ENCODE assay signal across 8 cellular contexts in genomic region chr22:41946360-41947180, GRCh38. TPM values are rescaled to one million over a fixed set of nuclear protein-coding genes. Genes with fewer than 3 reads are reported as not detected.
A peak's percentile ranks its signal among the peaks of the same experiment; 100 is the strongest.
DNase-seq lines count a peak whose midpoint lies in the region; ATAC-seq and TF ChIP-seq lines count a peak whose summit lies in the region.

A gene with protein sequence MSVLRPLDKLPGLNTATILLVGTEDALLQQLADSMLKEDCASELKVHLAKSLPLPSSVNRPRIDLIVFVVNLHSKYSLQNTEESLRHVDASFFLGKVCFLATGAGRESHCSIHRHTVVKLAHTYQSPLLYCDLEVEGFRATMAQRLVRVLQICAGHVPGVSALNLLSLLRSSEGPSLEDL (minus strand): TSS chr22:41947152. CDS start chr22:41947076, 76 bp downstream.

- peak within 1 kb of the TSS; percentile 82 to 94 (median 89) for H3K27ac Mint-ChIP-seq in CD4-positive, alpha-beta memory T cell
- H3K27ac Mint-ChIP-seq in activated CD4-positive, alpha-beta memory T cell treated with anti-CD3 and anti-CD28 coated beads for 36 hours, result peak within 1 kb of the TSS; percentile 87

- no peaks in the 10 kb centered on the region for H3K27me3 ChIP-seq in CD4-positive, alpha-beta memory T cell (ENCODE audit: insufficient read depth, low read length)
- H3K27me3 ChIP-seq in duodenal mucosa (ENCODE audit: control insufficient read depth in 1 of 2, insufficient read depth in 2 of 2, low read length in 2 of 2) (no peaks in the 10 kb centered on the region), liver (ENCODE audit: control insufficient read depth in 4 of 4, insufficient read depth in 4 of 4, low read length in 3 of 4) (no peaks in the 10 kb centered on the region)

- peak within 1 kb of the TSS; percentile 53 for H3K27ac ChIP-seq in CD4-positive, alpha-beta memory T cell (ENCODE audit: low read depth, low read length)
- no peak within 1 kb of the TSS for H3K27ac ChIP-seq in duodenal mucosa (ENCODE audit: low read depth, low read length)
- H3K27ac ChIP-seq in liver (ENCODE audit: low read depth in 1 of 2, low read length in 2 of 2), result no peak within 1 kb of the TSS

- peaks cover 14% of the 10 kb centered on the region for H3K4me1 ChIP-seq in CD4-positive, alpha-beta memory T cell (ENCODE audit: insufficient read depth, low read length)
- H3K4me1 ChIP-seq in duodenal mucosa (ENCODE audit: control insufficient read depth in 1 of 2, insufficient read depth in 2 of 2, low read length in 2 of 2) (peaks cover 15 to 18% of the 10 kb centered on the region in 2 donors), liver (ENCODE audit: control insufficient read depth in 4 of 4, insufficient read depth in 4 of 4, low read length in 3 of 4) (peaks cover 3 to 16% (median 11%) of the 10 kb centered on the region in 4 donors)

- no peaks in the 10 kb centered on the region for H3K36me3 ChIP-seq in CD4-positive, alpha-beta memory T cell (ENCODE audit: insufficient read depth, low read length)
- H3K36me3 ChIP-seq in duodenal mucosa (ENCODE audit: control insufficient read depth in 1 of 2, insufficient read depth in 2 of 2, low read length in 2 of 2) (peaks cover 0 to 3% of the 10 kb centered on the region in 2 donors), liver (ENCODE audit: control insufficient read depth in 4 of 4, insufficient read depth in 3 of 4, low read depth in 1 of 4, low read length in 3 of 4) (no peaks in the 10 kb centered on the region)

- peaks cover 0 to 2% of the 10 kb centered on the region in 2 donors for H3K36me3 Mint-ChIP-seq in CD4-positive, alpha-beta memory T cell
- peaks cover 38% of the 10 kb centered on the region for H3K36me3 Mint-ChIP-seq in activated CD4-positive, alpha-beta memory T cell treated with anti-CD3 and anti-CD28 coated beads for 36 hours

- TF ChIP-seq RAD21 in liver (IDR thresholded peaks at IDR 0.05), result no peak

- 1% methylated on average over 63 of the region's 63 CpGs for WGBS in liver

- H3K4me3 Mint-ChIP-seq in CD4-positive, alpha-beta memory T cell, result peak within 1 kb of the TSS; percentile 89 to 97 (median 92)
- peak within 1 kb of the TSS; percentile 98 for H3K4me3 Mint-ChIP-seq in activated CD4-positive, alpha-beta memory T cell treated with anti-CD3 and anti-CD28 coated beads for 36 hours

- peaks cover 5 to 31% (median 14%) of the 10 kb centered on the region in 4 donors for H3K4me1 Mint-ChIP-seq in CD4-positive, alpha-beta memory T cell
- H3K4me1 Mint-ChIP-seq in activated CD4-positive, alpha-beta memory T cell treated with anti-CD3 and anti-CD28 coated beads for 36 hours (ENCODE audit: low read depth), result peaks cover 55% of the 10 kb centered on the region

- TF ChIP-seq CTCF in liver (IDR thresholded peaks at IDR 0.05; ENCODE audit: low read depth, low read length, missing input control), result no peak

- DNase-seq in CD4-positive, alpha-beta memory T cell, result peak; percentile 84 to 88 (median 86)
- peak; percentile 98 for DNase-seq in NCI-H82 (lab: John Stamatoyannopoulos, UW)
- peak; percentile 96 for DNase-seq in activated CD4-positive, alpha-beta memory T cell treated with anti-CD3 and anti-CD28 coated beads for 36 hours
- peak; percentile 91 for DNase-seq in stimulated activated CD4-positive, alpha-beta T cell treated with anti-CD3 and anti-CD28 coated beads, Interleukin-4, amount 100 ng/mL, for 1 hour

- H3K4me3 ChIP-seq in CD4-positive, alpha-beta memory T cell (ENCODE audit: low read length in 2 of 2), result peak within 1 kb of the TSS; percentile 84 to 87
- H3K4me3 ChIP-seq in duodenal mucosa (ENCODE audit: low read depth in 1 of 2, low read length in 2 of 2) (peak within 1 kb of the TSS; percentile 88 to 94), liver (ENCODE audit: low read depth in 1 of 3, low read length in 3 of 3) (peak within 1 kb of the TSS; percentile 60 to 81 (median 76))

- H3K27me3 Mint-ChIP-seq in CD4-positive, alpha-beta memory T cell, result no peaks in the 10 kb centered on the region
- H3K27me3 Mint-ChIP-seq in activated CD4-positive, alpha-beta memory T cell treated with anti-CD3 and anti-CD28 coated beads for 36 hours, result no peaks in the 10 kb centered on the region

- intact Hi-C loops in CD4-positive, alpha-beta memory T cell (cut with micrococcal nuclease), result loop anchor here (1.0 kb wide), 1 partner anchor 11 kb away; no protein-coding TSS in a partner anchor
- intact Hi-C loops in activated CD4-positive, alpha-beta memory T cell treated with anti-CD3 and anti-CD28 coated beads for 36 hours (cut with micrococcal nuclease), result loop anchor here (2.0 to 5.0 kb wide), 3 partner anchors 126 to 496 kb away; partner anchors contain the start of genes NAGA and PHETA2

- H3K9ac ChIP-seq in duodenal mucosa (ENCODE audit: low read depth in 1 of 2, low read length in 2 of 2), result peak within 1 kb of the TSS; percentile 65 to 72
- H3K9ac ChIP-seq in liver (ENCODE audit: low read depth in 1 of 2, low read length in 2 of 2), result no peak within 1 kb of the TSS

- ATAC-seq in GM19438 (IDR thresholded peaks at IDR 0.05; ENCODE audit: low read depth, unreplicated experiment) (peak; percentile 67), HG03571 (IDR thresholded peaks at IDR 0.05; ENCODE audit: unreplicated experiment) (peak; percentile 64)

- no peaks in the 10 kb centered on the region for H3K9me3 Mint-ChIP-seq in CD4-positive, alpha-beta memory T cell
- H3K9me3 Mint-ChIP-seq in activated CD4-positive, alpha-beta memory T cell treated with anti-CD3 and anti-CD28 coated beads for 36 hours, result no peaks in the 10 kb centered on the region

- CTCF ChIA-PET in CD4-positive, alpha-beta memory T cell (lab: Charles Lee; ENCODE audit: partially characterized antibody), result interaction anchor here (0.8 to 2.7 kb wide), 9 partner anchors 10 to 498 kb away, joined by 3 to 17 read pairs (median 5); no protein-coding TSS in a partner anchor
- CTCF ChIA-PET in activated CD4-positive, alpha-beta memory T cell treated with anti-CD3 and anti-CD28 coated beads for 36 hours (lab: Charles Lee), result interaction anchor here (0.7 to 2.2 kb wide), 15 partner anchors 10 to 497 kb away, joined by 3 to 13 read pairs (median 6); no protein-coding TSS in a partner anchor

- no peaks in the 10 kb centered on the region for H3K9me3 ChIP-seq in CD4-positive, alpha-beta memory T cell (ENCODE audit: control insufficient read depth in 1 of 2, low read length in 2 of 2)
- no peaks in the 10 kb centered on the region for H3K9me3 ChIP-seq in duodenal mucosa (ENCODE audit: control insufficient read depth in 1 of 2, low read length in 2 of 2)
- no peaks in the 10 kb centered on the region for H3K9me3 ChIP-seq in liver (ENCODE audit: control insufficient read depth in 4 of 4, low read length in 3 of 4)

- POLR2A ChIA-PET in CD4-positive, alpha-beta memory T cell (lab: Charles Lee; ENCODE audit: partially characterized antibody), result interaction anchor here (0.6 to 2.7 kb wide), 19 partner anchors 18 to 887 kb away, joined by 4 to 16 read pairs (median 5); partner anchors contain the start of genes CCDC134, SMDT1, SNU13 and SREBF2
- POLR2A ChIA-PET in activated CD4-positive, alpha-beta memory T cell treated with anti-CD3 and anti-CD28 coated beads for 36 hours (lab: Charles Lee), result interaction anchor here (0.5 to 2.0 kb wide), 19 partner anchors 9 to 498 kb away, joined by 3 to 15 read pairs (median 4); partner anchors contain the start of genes CCDC134, NDUFA6, SMDT1 and SNU13

TF ChIP-seq in liver, 16 proteins besides CTCF, POLR2A, EP300 and RAD21:
- TF ChIP-seq EGR1 (IDR thresholded peaks at IDR 0.05; ENCODE audit: low read depth in 2 of 2) (peak; percentile 84 to 86), SP1 (IDR thresholded peaks at IDR 0.05) (peak; percentile 78), RXRA (IDR thresholded peaks at IDR 0.05) (peak in 1 of 2 donors; percentile 4), GABPA (IDR thresholded peaks at IDR 0.05 in 1 of 2, conservative IDR thresholded peaks at IDR 0.05 in 1 of 2) (no peak), HNF4A (conservative IDR thresholded peaks at IDR 0.05) (peak in 1 of 2 donors; percentile 33), NR2F2 (IDR thresholded peaks at IDR 0.05) (no peak), TAF1 (conservative IDR thresholded peaks at IDR 0.05) (no peak), YY1 (IDR thresholded peaks at IDR 0.05) (peak; percentile 62)
- TF ChIP-seq, protein P1, sequence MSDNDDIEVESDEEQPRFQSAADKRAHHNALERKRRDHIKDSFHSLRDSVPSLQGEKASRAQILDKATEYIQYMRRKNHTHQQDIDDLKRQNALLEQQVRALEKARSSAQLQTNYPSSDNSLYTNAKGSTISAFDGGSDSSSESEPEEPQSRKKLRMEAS (IDR thresholded peaks at IDR 0.05), result peak; percentile 84

RNA-seq across cellular contexts. Expression of the gene that starts here (rescaled TPM):
- total RNA-seq in CD4-positive, alpha-beta memory T cell, result 10 to 100 TPM in 1 of 2 experiments, 1 to 10 TPM in 1; 7.6 to 12.0 TPM
- 10 to 100 TPM; 14.1 to 19.2 TPM for polyA plus RNA-seq in CD4-positive, alpha-beta memory T cell
- total RNA-seq in activated CD4-positive, alpha-beta memory T cell treated with anti-CD3 and anti-CD28 coated beads for 36 hours, result 100 to 1,000 TPM in 1 of 2 experiments, 10 to 100 TPM in 1; 99.9 to 106 TPM
- total RNA-seq in liver, result 10 to 100 TPM in 1 of 2 donors, under 1 TPM in 1; 0.17 to 26.3 TPM
- 1 to 10 TPM; 1.7 to 2.9 TPM for polyA plus RNA-seq in liver

Comparison
In these comparisons a context has a peak if more than half of its experiments do, and no peak if none do; other contexts are left out.
1. H3K9ac ChIP-seq: peak in duodenal mucosa (2 of 2); none in liver (0 of 2).
2. Peak in every context shown above with its lines, with median percentiles within 50 percentile points of each other: DNase-seq and H3K4me3 ChIP-seq.